Comparison of ENCODE assay signal across 1 cellular context in genomic region chr19:17336872-17337674, GRCh38.
TF ChIP-seq lines count a peak whose summit lies in the region.

TSS of gene GTPBP3 (plus strand) at chr19:17337553. CDS start at chr19:17337612, 59 bp downstream.

TF ChIP-seq in HepG2, 621 proteins besides CTCF, POLR2A, EP300 and RAD21 (continued from another document and continues in another):
- TF ChIP-seq KIAA2018 (CRISPR knock-in tag; IDR thresholded peaks at IDR 0.05; ENCODE audit: borderline replicate concordance) (no peak), CENPX (CRISPR knock-in tag; IDR thresholded peaks at IDR 0.05) (no peak), RERE (CRISPR knock-in tag; IDR thresholded peaks at IDR 0.05; ENCODE audit: low read depth) (no peak), ZNF616 (CRISPR knock-in tag; IDR thresholded peaks at IDR 0.05; ENCODE audit: low read depth) (no peak), XRCC5 (optimal IDR thresholded peaks at IDR 0.05; ENCODE audit: low read length) (peak; percentile 89), ZNF710 (CRISPR knock-in tag; IDR thresholded peaks at IDR 0.05; ENCODE audit: borderline replicate concordance) (peak; percentile 40; the same call in 1 of the 2 replicates), GABPA (IDR thresholded peaks at IDR 0.05; ENCODE audit: low read depth, low read length) (peak; percentile 65), GABPA (CRISPR knock-in tag; IDR thresholded peaks at IDR 0.05; ENCODE audit: low read depth) (peak; percentile 94), ZNF878 (CRISPR knock-in tag; IDR thresholded peaks at IDR 0.05) (peak; percentile 84), ZNF451 (CRISPR knock-in tag; IDR thresholded peaks at IDR 0.05) (peak; percentile 10), E2F5 (CRISPR knock-in tag; conservative IDR thresholded peaks at IDR 0.05) (peak; percentile 91), MEIS2 (CRISPR knock-in tag; IDR thresholded peaks at IDR 0.05) (peak; percentile 15; the same call in 1 of the 2 replicates), TAF1 (CRISPR knock-in tag; IDR thresholded peaks at IDR 0.05) (peak; percentile 77; the same call in 1 of the 2 replicates), ZNF414 (CRISPR knock-in tag; IDR thresholded peaks at IDR 0.05) (0 out of 2 replicates have a peak, but pooled peaks have one; percentile 36), SIN3A (IDR thresholded peaks at IDR 0.05; ENCODE audit: borderline replicate concordance, low read depth, low read length) (peak; percentile 37; the same call in 1 of the 2 replicates), MLX (CRISPR knock-in tag; IDR thresholded peaks at IDR 0.05) (no peak), TGIF2 (CRISPR knock-in tag; IDR thresholded peaks at IDR 0.05) (peak; percentile 85), ZNF691 (CRISPR knock-in tag; IDR thresholded peaks at IDR 0.05; ENCODE audit: borderline replicate concordance, low read depth) (peak; percentile 61; the same call in 1 of the 2 replicates), ZGPAT (CRISPR knock-in tag; IDR thresholded peaks at IDR 0.05) (peak; percentile 40; the same call in 1 of the 2 replicates), HDAC1 (CRISPR knock-in tag; IDR thresholded peaks at IDR 0.05) (peak; percentile 80), SRF (IDR thresholded peaks at IDR 0.05; ENCODE audit: low read depth, low read length) (peak; percentile 31; the same call in 1 of the 2 replicates), ZEB1 (IDR thresholded peaks at IDR 0.05; ENCODE audit: insufficient replicate concordance, low read depth) (peak; percentile 44), ZNF275 (CRISPR knock-in tag; IDR thresholded peaks at IDR 0.05; ENCODE audit: borderline replicate concordance) (no peak), LCORL (IDR thresholded peaks at IDR 0.05) (no peak), LCORL (CRISPR knock-in tag; IDR thresholded peaks at IDR 0.05) (peak; percentile 13; the same call in 1 of the 2 replicates), NFYB (CRISPR knock-in tag; IDR thresholded peaks at IDR 0.05) (peak; percentile 94), NFKB2 (CRISPR knock-in tag; IDR thresholded peaks at IDR 0.05; ENCODE audit: borderline replicate concordance) (0 out of 2 replicates have a peak, but pooled peaks have one; percentile 41), ARNTL (CRISPR knock-in tag; IDR thresholded peaks at IDR 0.05) (0 out of 2 replicates have a peak, but pooled peaks have one; percentile 28), SP1 (IDR thresholded peaks at IDR 0.05) (no peak), SP1 (CRISPR knock-in tag; IDR thresholded peaks at IDR 0.05) (peak; percentile 98), SPEN (CRISPR knock-in tag; IDR thresholded peaks at IDR 0.05; ENCODE audit: low read depth) (peak; percentile 53), HOMEZ (CRISPR knock-in tag; IDR thresholded peaks at IDR 0.05; ENCODE audit: low read depth) (0 out of 2 replicates have a peak, but pooled peaks have one; percentile 11)
